In genomic region chr5:68169898-68170297, GRCh38 we compare ENCODE assay signal across 16 cellular contexts. TPM values are rescaled to one million over a fixed set of nuclear protein-coding genes. Genes with fewer than 3 reads are reported as not detected.
A peak's percentile ranks its signal among the peaks of the same experiment; 100 is the strongest.
DNase-seq lines count a peak whose midpoint lies in the region; ATAC-seq and TF ChIP-seq lines count a peak whose summit lies in the region.
"Had no signal": no experiment of that assay in that cellular context is flagged by ENCODE, and none has a peak within 500 bp of the region (broad histone marks: within the 10 kb centered on the region; RNA-seq: fewer than 3 reads in every experiment).

No MANE protein-coding gene starts in this region.

- no peaks in the 10 kb centered on the region for H3K36me3 ChIP-seq in H7 (replicated peaks; ENCODE audit: control insufficient read depth, insufficient read depth, low read length)

- H3K27me3 Mint-ChIP-seq in activated naive CD8-positive, alpha-beta T cell treated with anti-CD3 and anti-CD28 coated beads for 36 hours: no peaks in the 10 kb centered on the region

- intact Hi-C loops in dorsolateral prefrontal cortex (cut with DNase I): loop anchor here in 1 of 2 donors (1.0 kb wide), 1 partner anchor 17 kb away; no protein-coding TSS in a partner anchor

- H3K27me3 ChIP-seq in H7 (ENCODE audit: control insufficient read depth, insufficient read depth, low read length): no peaks in the 10 kb centered on the region
- no peaks in the 10 kb centered on the region for H3K27me3 ChIP-seq in dorsolateral prefrontal cortex

- no peak overlapping the region for H3K4me3 Mint-ChIP-seq in activated naive CD8-positive, alpha-beta T cell treated with anti-CD3 and anti-CD28 coated beads for 36 hours
- H3K4me3 Mint-ChIP-seq: activated T-cell treated with anti-CD3 and anti-CD28 coated beads, Interleukin-2, amount 50 U/mL, for 72 hours; natural killer cell treated with Interleukin-12 subunit alpha and Interleukin-12 subunit beta and Interleukin-15 and Interleukin-18, amount 100 ng/mL, for 72 hours had no signal

- no peaks in the 10 kb centered on the region for H3K9me3 Mint-ChIP-seq in activated naive CD8-positive, alpha-beta T cell treated with anti-CD3 and anti-CD28 coated beads for 36 hours
- H3K9me3 Mint-ChIP-seq: activated T-cell treated with anti-CD3 and anti-CD28 coated beads, Interleukin-2, amount 50 U/mL, for 72 hours; natural killer cell treated with Interleukin-12 subunit alpha and Interleukin-12 subunit beta and Interleukin-15 and Interleukin-18, amount 100 ng/mL, for 72 hours had no signal

- H3K36me3 Mint-ChIP-seq in activated naive CD8-positive, alpha-beta T cell treated with anti-CD3 and anti-CD28 coated beads for 36 hours: no peaks in the 10 kb centered on the region
- H3K36me3 Mint-ChIP-seq: natural killer cell treated with Interleukin-12 subunit alpha and Interleukin-12 subunit beta and Interleukin-15 and Interleukin-18, amount 100 ng/mL, for 72 hours had no signal

- no peak overlapping the region for H3K4me3 ChIP-seq in H7 (ENCODE audit: insufficient read depth, low read depth, low read length)
- H3K4me3 ChIP-seq in dorsolateral prefrontal cortex: peak overlapping the region in 8 of 59 donors; percentile 0 to 44 (median 18)

- DNase-seq in H7 (peak; percentile 49), dorsolateral prefrontal cortex (no peak), left lobe of liver (ENCODE audit: low spot score) (no peak), retina (peak; percentile 52), anterior cingulate cortex (lab: John Stamatoyannopoulos, UW) (no peak), T1000 (lab: John Stamatoyannopoulos, UW) (no peak), NCI-H345 (lab: John Stamatoyannopoulos, UW) (no peak)
- DNase-seq in activated naive CD8-positive, alpha-beta T cell treated with anti-CD3 and anti-CD28 coated beads for 36 hours: no peak
- DNase-seq: activated T-cell treated with anti-CD3 and anti-CD28 coated beads, Interleukin-2, amount 50 U/mL, for 72 hours; amniotic stem cell; islet precursor cell; KBM-7; NCI-H1694; NCI-H524 treated with DMSO at 0.1 percent for 48 hours; stimulated activated CD4-positive, alpha-beta T cell treated with anti-CD3 and anti-CD28 coated beads, Interleukin-12 subunit alpha, Interleukin-12 subunit beta, amount 100 ng/mL, for 4 hours had no signal

- ATAC-seq in left lobe of liver: peak; percentile 10
- ATAC-seq: activated T-cell treated with anti-CD3 and anti-CD28 coated beads, Interleukin-2, amount 50 U/mL, for 72 hours; natural killer cell treated with Interleukin-12 subunit alpha and Interleukin-12 subunit beta and Interleukin-15 and Interleukin-18, amount 100 ng/mL, for 72 hours had no signal

- H3K4me1 Mint-ChIP-seq in activated naive CD8-positive, alpha-beta T cell treated with anti-CD3 and anti-CD28 coated beads for 36 hours: no peaks in the 10 kb centered on the region

- H3K27ac Mint-ChIP-seq in activated naive CD8-positive, alpha-beta T cell treated with anti-CD3 and anti-CD28 coated beads for 36 hours: no peak overlapping the region
- H3K27ac Mint-ChIP-seq: activated T-cell treated with anti-CD3 and anti-CD28 coated beads, Interleukin-2, amount 50 U/mL, for 72 hours had no signal

- TF ChIP-seq CTCF in dorsolateral prefrontal cortex (IDR thresholded peaks at IDR 0.05 in 54 of 56, conservative IDR thresholded peaks at IDR 0.05 in 2 of 56; ENCODE audit: low read depth in 1 of 56, partially characterized antibody in 56 of 56): no peak

- H3K27ac ChIP-seq in dorsolateral prefrontal cortex: peak overlapping the region in 45 of 59 donors; percentile 4 to 96 (median 87)

RNA-seq across cellular contexts. Expression of gene PIK3R1, which starts 45.7 kb away (rescaled TPM):
- total RNA-seq in H7 (2014; rRNA removed; shearing (Covaris generic)): 15.0 and 19.8 TPM in 2 replicates
- total RNA-seq in dorsolateral prefrontal cortex (100 to 1,000 TPM; 172 to 359 (median 273) TPM), left lobe of liver (149 TPM)
- total RNA-seq in activated naive CD8-positive, alpha-beta T cell treated with anti-CD3 and anti-CD28 coated beads for 36 hours: 10 to 100 TPM; 39.7 to 41.6 TPM

Comparison
In these comparisons a context has a peak if more than half of its experiments do, and no peak if none do; other contexts are left out.
1. DNase-seq: peak in H7 (single experiment) and retina (single experiment); none in dorsolateral prefrontal cortex (0 of 10), left lobe of liver (single experiment), activated naive CD8-positive, alpha-beta T cell treated with anti-CD3 and anti-CD28 coated beads for 36 hours (single experiment), anterior cingulate cortex (0 of 58), T1000 (single experiment) and NCI-H345 (single experiment).